ENCODE assay signal across 1 cellular context in genomic region chr13:33787051-33787591, GRCh38.
TF ChIP-seq lines count a peak whose summit lies in the region.

No MANE protein-coding gene starts in this region.

TF ChIP-seq in GM23338, 12 proteins besides CTCF, POLR2A, EP300 and RAD21 (continued from another document):
- no peak for TF ChIP-seq ETS1 (IDR thresholded peaks at IDR 0.05)
